18 cellular contexts compared by ENCODE assay signal in genomic region chr16:87319997-87320491, GRCh38. TPM values are rescaled to one million over a fixed set of nuclear protein-coding genes. Genes with fewer than 3 reads are reported as not detected.
A peak's percentile ranks its signal among the peaks of the same experiment; 100 is the strongest.
DNase-seq lines count a peak whose midpoint lies in the region; ATAC-seq, FAIRE-seq and TF ChIP-seq lines count a peak whose summit lies in the region.
"Had no signal": no experiment of that assay in that cellular context is flagged by ENCODE, and none has a peak within 500 bp of the region (broad histone marks: within the 10 kb centered on the region; RNA-seq: fewer than 3 reads in every experiment).

No MANE protein-coding gene starts in this region.

- no peak overlapping the region for H3K4ac ChIP-seq in neuronal stem cell (ENCODE audit: low read length)

- no peak for TF ChIP-seq CTCF in suprapubic skin (IDR thresholded peaks at IDR 0.05)

- ATAC-seq in Right ventricle myocardium inferior: no peak
- no peak for ATAC-seq in left ventricle myocardium superior
- ATAC-seq in HG02642 (IDR thresholded peaks at IDR 0.05; ENCODE audit: poor library complexity, unreplicated experiment): no peak

- no peaks in the 10 kb centered on the region for H3K9me3 ChIP-seq in neuronal stem cell (replicated peaks in 1 of 2; ENCODE audit: control insufficient read depth in 2 of 2, insufficient read depth in 1 of 2, low read depth in 1 of 2, low read length in 2 of 2)
- H3K9me3 ChIP-seq in suprapubic skin: no peaks in the 10 kb centered on the region
- H3K9me3 ChIP-seq: BLaER1, Caco-2 had no signal

- H3K18ac ChIP-seq in neuronal stem cell (ENCODE audit: low read length): no peak overlapping the region

- H3K36me3 Mint-ChIP-seq in activated T-helper 2 cell treated with anti-CD3 and anti-CD28 coated beads, Interferon-gamma antibody, Interleukin-2, Interleukin-4, amounts not matched to agents 10 μg/mL and 5 μg/mL and 100 μg/mL, durations not matched to agents 14 hours and 24 hours and 36 hours (ENCODE audit: low read depth): peaks cover 16% of the 10 kb centered on the region

- H3K36me3 ChIP-seq in neuronal stem cell (replicated peaks in 1 of 2; ENCODE audit: control insufficient read depth in 2 of 2, insufficient read depth in 2 of 2, low read length in 2 of 2) (peaks cover 4 to 11% of the 10 kb centered on the region in 2 donors), suprapubic skin (no peaks in the 10 kb centered on the region)

- H3K4me2 ChIP-seq in neuronal stem cell (ENCODE audit: insufficient read depth, low read length, poor library complexity, severe bottlenecking): no peak overlapping the region
- H3K4me2 ChIP-seq: BLaER1 had no signal

- no peak overlapping the region for H2BK12ac ChIP-seq in neuronal stem cell (ENCODE audit: low read length)

- no peak overlapping the region for H3K27ac ChIP-seq in neuronal stem cell (replicated peaks; ENCODE audit: low read length)
- no peak overlapping the region for H3K27ac ChIP-seq in suprapubic skin
- H3K27ac ChIP-seq: BLaER1 had no signal

- H3K4me3 Mint-ChIP-seq in activated T-helper 2 cell treated with anti-CD3 and anti-CD28 coated beads, Interferon-gamma antibody, Interleukin-2, Interleukin-4, amounts not matched to agents 10 μg/mL and 5 μg/mL and 100 μg/mL, durations not matched to agents 14 hours and 24 hours and 36 hours (ENCODE audit: low read depth): no peak overlapping the region
- H3K4me3 Mint-ChIP-seq: H9 had no signal

- H2AK5ac ChIP-seq in neuronal stem cell (ENCODE audit: low read depth, low read length): no peak overlapping the region

- no peak overlapping the region for H2BK5ac ChIP-seq in neuronal stem cell (ENCODE audit: low read length)

- DNase-seq in Right ventricle myocardium inferior (ENCODE audit: missing footprints): peak; percentile 37
- DNase-seq in left ventricle myocardium superior: no peak
- DNase-seq in dermis blood vessel endothelial cell: peak; percentile 21
- no peak for DNase-seq in neuronal stem cell (ENCODE audit: low spot score)
- DNase-seq in suprapubic skin (ENCODE audit: low spot score in 2 of 2): peak; percentile 55 to 63
- DNase-seq in activated T-helper 2 cell treated with anti-CD3 and anti-CD28 coated beads, Interferon-gamma antibody, Interleukin-2, Interleukin-4, amounts not matched to agents 10 μg/mL and 5 μg/mL and 100 μg/mL, durations not matched to agents 14 hours and 24 hours and 36 hours (ENCODE audit: low spot score): no peak
- no peak for DNase-seq in frontal cortex (ENCODE audit: low spot score in 2 of 2)
- DNase-seq: 8988T; AML-193; Caco-2; CD8-positive, alpha-beta memory T cell; DND-41; GDM1; GOT3; H9 had no signal

- no peak overlapping the region for H2BK15ac ChIP-seq in neuronal stem cell (ENCODE audit: low read length)

- H3K4me1 Mint-ChIP-seq in activated T-helper 2 cell treated with anti-CD3 and anti-CD28 coated beads, Interferon-gamma antibody, Interleukin-2, Interleukin-4, amounts not matched to agents 10 μg/mL and 5 μg/mL and 100 μg/mL, durations not matched to agents 14 hours and 24 hours and 36 hours (ENCODE audit: low read depth): peaks cover 12% of the 10 kb centered on the region

- H3K79me1 ChIP-seq in neuronal stem cell (ENCODE audit: low read depth, low read length): peaks cover 10% of the 10 kb centered on the region

- no peak for TF ChIP-seq POLR2A in suprapubic skin (IDR thresholded peaks at IDR 0.05)

- H3K9ac ChIP-seq in neuronal stem cell (ENCODE audit: low read depth, low read length, poor library complexity): no peak overlapping the region
- H3K9ac ChIP-seq: BLaER1 had no signal

- no peaks in the 10 kb centered on the region for H3K9me3 Mint-ChIP-seq in activated T-helper 2 cell treated with anti-CD3 and anti-CD28 coated beads, Interferon-gamma antibody, Interleukin-2, Interleukin-4, amounts not matched to agents 10 μg/mL and 5 μg/mL and 100 μg/mL, durations not matched to agents 14 hours and 24 hours and 36 hours
- H3K9me3 Mint-ChIP-seq: CD8-positive, alpha-beta memory T cell; H9 had no signal

- H3K23ac ChIP-seq in neuronal stem cell (ENCODE audit: low read depth, low read length, poor library complexity): peak overlapping the region; percentile 52

- H3K4me1 ChIP-seq in neuronal stem cell (ENCODE audit: control insufficient read depth in 2 of 2, insufficient read depth in 1 of 2, low read depth in 1 of 2, low read length in 2 of 2): peaks cover 5 to 12% of the 10 kb centered on the region in 2 donors
- peaks cover 15% of the 10 kb centered on the region for H3K4me1 ChIP-seq in suprapubic skin

- no peak overlapping the region for H2BK120ac ChIP-seq in neuronal stem cell (ENCODE audit: low read depth, low read length)

- no peak overlapping the region for H3K27ac Mint-ChIP-seq in activated T-helper 2 cell treated with anti-CD3 and anti-CD28 coated beads, Interferon-gamma antibody, Interleukin-2, Interleukin-4, amounts not matched to agents 10 μg/mL and 5 μg/mL and 100 μg/mL, durations not matched to agents 14 hours and 24 hours and 36 hours
- H3K27ac Mint-ChIP-seq: H9 had no signal

- no peaks in the 10 kb centered on the region for H3K27me3 Mint-ChIP-seq in activated T-helper 2 cell treated with anti-CD3 and anti-CD28 coated beads, Interferon-gamma antibody, Interleukin-2, Interleukin-4, amounts not matched to agents 10 μg/mL and 5 μg/mL and 100 μg/mL, durations not matched to agents 14 hours and 24 hours and 36 hours (ENCODE audit: low read depth)
- H3K27me3 Mint-ChIP-seq: CD8-positive, alpha-beta memory T cell had no signal

- no peak overlapping the region for H4K91ac ChIP-seq in neuronal stem cell (ENCODE audit: low read depth, low read length, poor library complexity)

- H3K4me3 ChIP-seq in neuronal stem cell (ENCODE audit: low read length in 2 of 2) (no peak overlapping the region), suprapubic skin (no peak overlapping the region)
- H3K4me3 ChIP-seq: BLaER1 had no signal

- H4K8ac ChIP-seq in neuronal stem cell (ENCODE audit: low read depth, low read length): no peak overlapping the region

- no peak overlapping the region for H3K14ac ChIP-seq in neuronal stem cell (ENCODE audit: low read length)

- H3K27me3 ChIP-seq in neuronal stem cell (ENCODE audit: control insufficient read depth in 3 of 3, insufficient read depth in 3 of 3, low read depth in 1 of 3, low read length in 3 of 3): no peaks in the 10 kb centered on the region
- H3K27me3 ChIP-seq in suprapubic skin: no peaks in the 10 kb centered on the region
- H3K27me3 ChIP-seq: BLaER1 had no signal

- WGBS in neuronal stem cell (ENCODE audit: extremely low coverage in 2 of 2, insufficient read length in 2 of 2, insufficient replicate concordance in 1 of 2), 2 donors: no CpG with 5 or more reads among the region's 7 CpGs
- WGBS in suprapubic skin: 72% methylated on average over 5 of the region's 7 CpGs

- intact Hi-C loops in Right ventricle myocardium inferior (cut with DNase I): loop anchor here (5.0 to 10.0 kb wide), 2 partner anchors 37 to 315 kb away; no protein-coding TSS in a partner anchor
- intact Hi-C loops in left ventricle myocardium superior (cut with micrococcal nuclease): no loop called here
- intact Hi-C loops in activated T-helper 2 cell treated with anti-CD3 and anti-CD28 coated beads, Interferon-gamma antibody, Interleukin-2, Interleukin-4, amounts not matched to agents 10 μg/mL and 5 μg/mL and 100 μg/mL, durations not matched to agents 14 hours and 24 hours and 36 hours (cut with micrococcal nuclease): loop anchor here (10.0 kb wide), 2 partner anchors 175 to 315 kb away; partner anchors contain the start of gene ZCCHC14

- TF ChIP-seq EP300 in suprapubic skin (IDR thresholded peaks at IDR 0.05): no peak

- no peak for FAIRE-seq in frontal cortex (lab: Jason Lieb, UNC)
- FAIRE-seq: GM12892 had no signal

- H2AFZ ChIP-seq in neuronal stem cell (ENCODE audit: low read length): no peak overlapping the region

RNA-seq across cellular contexts. Expression of gene C16orf95, which starts 2.9 kb away (rescaled TPM):
- total RNA-seq in Right ventricle myocardium inferior: 4.2 TPM
- 2.6 TPM for total RNA-seq in left ventricle myocardium superior
- 2.9 and 4.3 TPM in 2 replicates for total RNA-seq in dermis blood vessel endothelial cell
- 4.5 TPM for polyA plus RNA-seq in neuronal stem cell (2013, experiment 1 of 2)
- polyA plus RNA-seq in neuronal stem cell (2013, experiment 2 of 2): 4.9 TPM
- 10 to 100 TPM in 1 of 4 donors, not detected in 3; 17.5 TPM for total RNA-seq in suprapubic skin
- total RNA-seq in activated T-helper 2 cell treated with anti-CD3 and anti-CD28 coated beads, Interferon-gamma antibody, Interleukin-2, Interleukin-4, amounts not matched to agents 10 μg/mL and 5 μg/mL and 100 μg/mL, durations not matched to agents 14 hours and 24 hours and 36 hours: 12.3 and 12.4 TPM in 2 replicates
- 2.4 TPM for total RNA-seq in frontal cortex

Comparison
In these comparisons a context has a peak if more than half of its experiments do, and no peak if none do; other contexts are left out.
1. DNase-seq: peak in Right ventricle myocardium inferior (single experiment), dermis blood vessel endothelial cell (single experiment) and suprapubic skin (2 of 2); none in left ventricle myocardium superior (single experiment), neuronal stem cell (single experiment), activated T-helper 2 cell treated with anti-CD3 and anti-CD28 coated beads, Interferon-gamma antibody, Interleukin-2, Interleukin-4, amounts not matched to agents 10 μg/mL and 5 μg/mL and 100 μg/mL, durations not matched to agents 14 hours and 24 hours and 36 hours (single experiment) and frontal cortex (0 of 2).